ENCODE assay signal across 29 cellular contexts in the genomic region with DNA sequence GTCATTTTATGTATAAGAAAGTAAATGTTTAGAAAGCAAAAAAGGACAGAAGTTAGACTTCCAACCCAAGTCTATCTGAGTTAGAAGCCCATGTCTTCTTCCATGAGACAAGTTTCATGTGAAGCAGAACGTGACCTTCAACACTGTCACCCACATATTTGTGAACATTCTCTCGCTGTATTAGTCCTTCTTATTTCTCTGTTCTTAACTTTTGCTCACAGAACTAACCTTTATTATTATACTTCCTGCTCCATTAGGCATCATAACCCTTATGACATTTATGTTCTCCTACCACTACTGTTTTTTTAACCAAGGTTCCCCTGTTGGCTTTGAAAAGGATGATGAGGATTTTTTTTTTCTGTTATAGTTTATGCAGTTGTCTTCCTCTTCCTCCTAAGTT.
DNase-seq lines count a peak whose midpoint lies in the region; ATAC-seq and TF ChIP-seq lines count a peak whose summit lies in the region.
"Had no signal": no experiment of that assay in that cellular context is flagged by ENCODE, and none has a peak within 500 bp of the region (broad histone marks: within the 10 kb centered on the region; RNA-seq: fewer than 3 reads in every experiment).

No MANE protein-coding gene starts in this region.

- POLR2A ChIA-PET in WTC11 (lab: Charles Lee): no interaction called here

- H3K27ac Mint-ChIP-seq in WTC11: no peak overlapping the region
- H3K27ac Mint-ChIP-seq in stimulated activated memory B cell treated with anti-CD40 and anti-IgM and Interleukin-4, amounts not matched to agents 10 μg/mL and 1 μg/mL and 100 μg/mL, for 72 hours: no peak overlapping the region
- no peak overlapping the region for H3K27ac Mint-ChIP-seq in stimulated activated naive B cell treated with anti-CD40 and anti-IgM and Interleukin-4, amounts not matched to agents 10 μg/mL and 1 μg/mL and 100 μg/mL, for 72 hours
- H3K27ac Mint-ChIP-seq in natural killer cell treated with Interleukin-12 subunit alpha and Interleukin-12 subunit beta and Interleukin-15 and Interleukin-18, amount 100 ng/mL, for 72 hours: no peak overlapping the region
- H3K27ac Mint-ChIP-seq: B cell; CD14-positive monocyte; CD4-positive, alpha-beta memory T cell; CD4-positive, alpha-beta T cell; CD4-positive, CD25-positive, alpha-beta regulatory T cell; CD8-positive, alpha-beta memory T cell; CD8-positive, alpha-beta T cell had no signal

- CTCF ChIA-PET in WTC11 (lab: Charles Lee): no interaction called here

- peaks cover 7% of the 10 kb centered on the region for H3K4me1 Mint-ChIP-seq in WTC11
- H3K4me1 Mint-ChIP-seq in stimulated activated memory B cell treated with anti-CD40 and anti-IgM and Interleukin-4, amounts not matched to agents 10 μg/mL and 1 μg/mL and 100 μg/mL, for 72 hours: peaks cover 29% of the 10 kb centered on the region
- H3K4me1 Mint-ChIP-seq in stimulated activated naive B cell treated with anti-CD40 and anti-IgM and Interleukin-4, amounts not matched to agents 10 μg/mL and 1 μg/mL and 100 μg/mL, for 72 hours: peaks cover 18 to 49% of the 10 kb centered on the region in 2 donors
- H3K4me1 Mint-ChIP-seq in natural killer cell treated with Interleukin-12 subunit alpha and Interleukin-12 subunit beta and Interleukin-15 and Interleukin-18, amount 100 ng/mL, for 72 hours (ENCODE audit: low read depth in 2 of 2): no peaks in the 10 kb centered on the region
- H3K4me1 Mint-ChIP-seq: CD14-positive monocyte; CD4-positive, alpha-beta memory T cell; CD4-positive, CD25-positive, alpha-beta regulatory T cell; CD8-positive, alpha-beta memory T cell had no signal

- ATAC-seq in WTC11 (no peak), HG03045 (IDR thresholded peaks at IDR 0.05; ENCODE audit: unreplicated experiment) (no peak)
- peak; percentile 63 for ATAC-seq in stimulated activated memory B cell treated with anti-CD40 and anti-IgM and Interleukin-4, amounts not matched to agents 10 μg/mL and 1 μg/mL and 100 μg/mL, for 72 hours
- peak; percentile 35 to 56 for ATAC-seq in stimulated activated naive B cell treated with anti-CD40 and anti-IgM and Interleukin-4, amounts not matched to agents 10 μg/mL and 1 μg/mL and 100 μg/mL, for 72 hours (replicated peaks)
- no peak for ATAC-seq in natural killer cell treated with Interleukin-12 subunit alpha and Interleukin-12 subunit beta and Interleukin-15 and Interleukin-18, amount 100 ng/mL, for 72 hours
- ATAC-seq: A549; CD8-positive, alpha-beta T cell had no signal

- H3K4me3 Mint-ChIP-seq in WTC11: no peak overlapping the region
- H3K4me3 Mint-ChIP-seq in stimulated activated memory B cell treated with anti-CD40 and anti-IgM and Interleukin-4, amounts not matched to agents 10 μg/mL and 1 μg/mL and 100 μg/mL, for 72 hours: no peak overlapping the region
- H3K4me3 Mint-ChIP-seq in stimulated activated naive B cell treated with anti-CD40 and anti-IgM and Interleukin-4, amounts not matched to agents 10 μg/mL and 1 μg/mL and 100 μg/mL, for 72 hours: peak overlapping the region in 1 of 2 donors; percentile 39
- H3K4me3 Mint-ChIP-seq in natural killer cell treated with Interleukin-12 subunit alpha and Interleukin-12 subunit beta and Interleukin-15 and Interleukin-18, amount 100 ng/mL, for 72 hours: no peak overlapping the region
- H3K4me3 Mint-ChIP-seq: B cell; CD14-positive monocyte; CD4-positive, alpha-beta memory T cell; CD4-positive, alpha-beta T cell; CD4-positive, CD25-positive, alpha-beta regulatory T cell; CD8-positive, alpha-beta memory T cell; CD8-positive, alpha-beta T cell had no signal

- H3K9me3 Mint-ChIP-seq in WTC11: peaks cover 10% of the 10 kb centered on the region
- H3K9me3 Mint-ChIP-seq in stimulated activated memory B cell treated with anti-CD40 and anti-IgM and Interleukin-4, amounts not matched to agents 10 μg/mL and 1 μg/mL and 100 μg/mL, for 72 hours: no peaks in the 10 kb centered on the region
- no peaks in the 10 kb centered on the region for H3K9me3 Mint-ChIP-seq in stimulated activated naive B cell treated with anti-CD40 and anti-IgM and Interleukin-4, amounts not matched to agents 10 μg/mL and 1 μg/mL and 100 μg/mL, for 72 hours
- H3K9me3 Mint-ChIP-seq in natural killer cell treated with Interleukin-12 subunit alpha and Interleukin-12 subunit beta and Interleukin-15 and Interleukin-18, amount 100 ng/mL, for 72 hours: no peaks in the 10 kb centered on the region
- H3K9me3 Mint-ChIP-seq: CD14-positive monocyte; CD4-positive, alpha-beta T cell; CD8-positive, alpha-beta T cell had no signal

- no peaks in the 10 kb centered on the region for H3K27me3 Mint-ChIP-seq in WTC11 (ENCODE audit: low read depth)
- no peaks in the 10 kb centered on the region for H3K27me3 Mint-ChIP-seq in stimulated activated memory B cell treated with anti-CD40 and anti-IgM and Interleukin-4, amounts not matched to agents 10 μg/mL and 1 μg/mL and 100 μg/mL, for 72 hours
- peaks cover 6% of the 10 kb centered on the region in 2 donors for H3K27me3 Mint-ChIP-seq in stimulated activated naive B cell treated with anti-CD40 and anti-IgM and Interleukin-4, amounts not matched to agents 10 μg/mL and 1 μg/mL and 100 μg/mL, for 72 hours
- H3K27me3 Mint-ChIP-seq in natural killer cell treated with Interleukin-12 subunit alpha and Interleukin-12 subunit beta and Interleukin-15 and Interleukin-18, amount 100 ng/mL, for 72 hours: peaks cover 7 to 14% of the 10 kb centered on the region in 2 donors
- H3K27me3 Mint-ChIP-seq: B cell; CD4-positive, alpha-beta memory T cell; CD4-positive, alpha-beta T cell; CD8-positive, alpha-beta memory T cell had no signal

- no peaks in the 10 kb centered on the region for H3K36me3 Mint-ChIP-seq in WTC11
- no peaks in the 10 kb centered on the region for H3K36me3 Mint-ChIP-seq in stimulated activated memory B cell treated with anti-CD40 and anti-IgM and Interleukin-4, amounts not matched to agents 10 μg/mL and 1 μg/mL and 100 μg/mL, for 72 hours
- H3K36me3 Mint-ChIP-seq in stimulated activated naive B cell treated with anti-CD40 and anti-IgM and Interleukin-4, amounts not matched to agents 10 μg/mL and 1 μg/mL and 100 μg/mL, for 72 hours: no peaks in the 10 kb centered on the region
- no peaks in the 10 kb centered on the region for H3K36me3 Mint-ChIP-seq in natural killer cell treated with Interleukin-12 subunit alpha and Interleukin-12 subunit beta and Interleukin-15 and Interleukin-18, amount 100 ng/mL, for 72 hours
- H3K36me3 Mint-ChIP-seq: CD14-positive monocyte; CD4-positive, alpha-beta memory T cell; CD4-positive, CD25-positive, alpha-beta regulatory T cell; CD8-positive, alpha-beta memory T cell; CD8-positive, alpha-beta T cell had no signal

- no peak for TF ChIP-seq CTCF in WTC11 (IDR thresholded peaks at IDR 0.05)

- no peak for DNase-seq in WTC11 (ENCODE audit: low spot score)
- no peak for DNase-seq in stimulated activated naive B cell treated with anti-CD40 and anti-IgM and Interleukin-4, amounts not matched to agents 10 μg/mL and 1 μg/mL and 100 μg/mL, for 72 hours
- DNase-seq in natural killer cell treated with Interleukin-12 subunit alpha and Interleukin-12 subunit beta and Interleukin-15 and Interleukin-18, amount 100 ng/mL, for 72 hours (ENCODE audit: low spot score): no peak
- no peak for DNase-seq in kidney glomerular epithelial cell (lab: John Stamatoyannopoulos, UW)
- DNase-seq: 8988T; ACHN; AML-193; BE2C; C1 segment of cervical spinal cord; Caco-2; Calu3; CD4-positive, alpha-beta memory T cell; CD4-positive, alpha-beta T cell; CD4-positive, CD25-positive, alpha-beta regulatory T cell; CD8-positive, alpha-beta memory T cell; CD8-positive, alpha-beta T cell; COR-L47; DMS 273 treated with DMSO at 0.1 percent for 48 hours; DMS153; DMS53; DMS79; DMS79 treated with DMSO at 0.1 percent for 48 hours; DND-41; EL had no signal

TF ChIP-seq in WTC11, 78 proteins besides CTCF, POLR2A, EP300 and RAD21:
- TF ChIP-seq ATF1 (CRISPR knock-in tag; IDR thresholded peaks at IDR 0.05) (no peak), PRRX2 (CRISPR knock-in tag; IDR thresholded peaks at IDR 0.05) (0 out of 2 replicates have a peak, but pooled peaks have one; percentile 37), ZNF671 (CRISPR knock-in tag; IDR thresholded peaks at IDR 0.05) (peak; percentile 45; the same call in 1 of the 2 replicates)

Comparison
In these comparisons a context has a peak if more than half of its experiments do, and no peak if none do; other contexts are left out.
1. ATAC-seq: peak in stimulated activated memory B cell treated with anti-CD40 and anti-IgM and Interleukin-4, amounts not matched to agents 10 μg/mL and 1 μg/mL and 100 μg/mL, for 72 hours (single experiment) and stimulated activated naive B cell treated with anti-CD40 and anti-IgM and Interleukin-4, amounts not matched to agents 10 μg/mL and 1 μg/mL and 100 μg/mL, for 72 hours (2 of 2); none in WTC11 (single experiment), HG03045 (single experiment) and natural killer cell treated with Interleukin-12 subunit alpha and Interleukin-12 subunit beta and Interleukin-15 and Interleukin-18, amount 100 ng/mL, for 72 hours (0 of 2).